16 cellular contexts compared by ENCODE assay signal in genomic region chr4:72857787-72858186, GRCh38.
"Had no signal": no experiment of that assay in that cellular context is flagged by ENCODE, and none has a peak within 500 bp of the region (broad histone marks: within the 10 kb centered on the region; RNA-seq: fewer than 3 reads in every experiment).

No MANE protein-coding gene starts in this region.

- H3K27me3 ChIP-seq: stomach had no signal

- H3K79me2 ChIP-seq: parathyroid adenoma had no signal

- H3K4me3 ChIP-seq: skin epidermis, stomach, thoracic aorta had no signal

- H3K27ac ChIP-seq: parathyroid adenoma, skin epidermis, stomach, thoracic aorta had no signal

- H3K36me3 ChIP-seq: stomach, thoracic aorta had no signal

- DNase-seq: activated CD4-positive, alpha-beta memory T cell treated with anti-CD3 and anti-CD28 coated beads, Interleukin-2, amount 10 ng/mL, durations not matched to agents 7 days and 5 days; activated CD8-positive, alpha-beta memory T cell treated with anti-CD3 and anti-CD28 coated beads, Interleukin-2, amount 50 U/mL, for 4 hours; activated gamma-delta T cell treated with Interleukin-2 at 50 U/mL for 16 hours; activated naive CD8-positive, alpha-beta T cell treated with anti-CD3 and anti-CD28 coated beads for 36 hours; activated T-cell treated with anti-CD3 and anti-CD28 coated beads, Interleukin-2, amount 50 U/mL, for 72 hours; aorta; cortex of kidney; effector memory CD4-positive, alpha-beta T cell; mesendoderm; retina; stomach; T-helper 9 cell had no signal

- H3K9me3 ChIP-seq: stomach, thoracic aorta had no signal

- FAIRE-seq: islet of Langerhans had no signal

- H3K4me1 ChIP-seq: parathyroid adenoma, stomach had no signal

- H2AFZ ChIP-seq: parathyroid adenoma had no signal
